9 cellular contexts compared by ENCODE assay signal in the genomic region with DNA sequence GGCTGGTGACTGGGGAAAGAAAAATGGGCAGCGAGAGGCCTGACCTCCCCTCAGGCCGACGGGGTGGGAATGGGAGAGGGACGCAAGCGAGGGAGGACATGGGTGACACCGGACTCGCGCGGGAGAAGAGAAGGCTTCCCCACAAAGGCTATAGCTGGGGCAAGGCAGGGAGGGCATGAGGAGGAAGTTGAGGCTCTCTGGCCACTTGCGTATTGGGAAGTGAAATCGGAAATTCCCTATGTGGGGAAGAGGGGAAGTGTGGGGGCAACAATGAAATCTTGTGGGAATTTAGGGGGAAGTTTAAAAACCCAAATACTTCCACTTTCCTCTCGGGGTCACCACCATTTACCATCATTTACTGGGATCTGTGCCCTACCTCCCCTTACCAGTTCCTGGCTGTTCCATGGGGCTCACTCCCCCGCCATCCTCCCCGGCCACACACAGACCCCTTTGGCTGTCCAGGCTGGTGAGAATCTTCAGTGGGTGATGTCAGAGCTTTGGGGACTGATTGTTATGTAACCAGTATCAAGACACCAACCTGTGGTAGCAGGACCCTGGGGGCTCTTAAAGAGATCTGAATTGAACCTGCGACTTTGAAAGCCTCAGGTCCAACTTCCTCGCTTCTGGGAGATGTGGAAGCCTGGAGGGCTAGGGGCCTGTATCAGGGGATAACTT. TPM values are rescaled to one million over a fixed set of nuclear protein-coding genes. Genes with fewer than 3 reads are reported as not detected.
A peak's percentile ranks its signal among the peaks of the same experiment; 100 is the strongest.
DNase-seq lines count a peak whose midpoint lies in the region; TF ChIP-seq lines count a peak whose summit lies in the region.
"Had no signal": no experiment of that assay in that cellular context is flagged by ENCODE, and none has a peak within 500 bp of the region (broad histone marks: within the 10 kb centered on the region; RNA-seq: fewer than 3 reads in every experiment).

No MANE protein-coding gene starts in this region.

- H3K4me1 ChIP-seq in HUES6 (ENCODE audit: control insufficient read depth, insufficient read depth, low read length) (peaks cover 23% of the 10 kb centered on the region), thyroid gland (peaks cover 32 to 36% of the 10 kb centered on the region in 2 donors)

- POLR2A ChIA-PET in BJ (lab: Charles Lee) = interaction anchor here (0.6 kb wide), 1 partner anchor 40 kb away, joined by 5 read pairs; no protein-coding TSS in a partner anchor

- H3K9me3 ChIP-seq in HUES6 (ENCODE audit: control insufficient read depth, insufficient read depth, low read depth, low read length) = no peaks in the 10 kb centered on the region
- no peaks in the 10 kb centered on the region for H3K9me3 ChIP-seq in thyroid gland

- TF ChIP-seq POLR2A in lower leg skin (IDR thresholded peaks at IDR 0.05) (no peak), thyroid gland (IDR thresholded peaks at IDR 0.05) (no peak)

- H3K27ac ChIP-seq in HUES6 (ENCODE audit: low read depth, low read length) = peak overlapping the region; percentile 24; the same call in 1 of the 2 replicates
- peak overlapping the region; percentile 59 to 79 (median 75) for H3K27ac ChIP-seq in thyroid gland

- intact Hi-C loops in lower leg skin (cut with DNase I; ENCODE audit: low total_unique reads) (no loop called here), thyroid gland (cut with DNase I) (no loop called here)

- CTCF ChIA-PET in BJ (lab: Yijun Ruan, JAX) = interaction anchor here (1.2 to 29.7 kb wide), 4 partner anchors 9 to 134 kb away, joined by 3 to 797 read pairs (median 18); a partner anchor contains a TSS

- H3K27me3 ChIP-seq in BJ (ENCODE audit: control insufficient read depth, insufficient read depth, low read length) = no peaks in the 10 kb centered on the region
- H3K27me3 ChIP-seq in HUES6 (ENCODE audit: control insufficient read depth, insufficient read depth, low read length) = no peaks in the 10 kb centered on the region
- H3K27me3 ChIP-seq in thyroid gland = no peaks in the 10 kb centered on the region

- 20 to 22% methylated on average over 16 of the region's 16 CpGs for WGBS in lower leg skin, 2 donors
- 21% methylated on average over 16 of the region's 16 CpGs for WGBS in thyroid gland, 2 donors

- TF ChIP-seq CTCF in BJ (IDR thresholded peaks at IDR 0.05; ENCODE audit: insufficient read depth, low read depth, low read length) = no peak
- TF ChIP-seq CTCF in astrocyte of the spinal cord (IDR thresholded peaks at IDR 0.05; ENCODE audit: low read depth, low read length) = no peak
- no peak for TF ChIP-seq CTCF in lower leg skin (IDR thresholded peaks at IDR 0.05)
- TF ChIP-seq CTCF in thyroid gland (IDR thresholded peaks at IDR 0.05) = no peak

- H3K36me3 ChIP-seq in BJ (ENCODE audit: control insufficient read depth, insufficient read depth, low read length) (peaks cover 7% of the 10 kb centered on the region), HUES6 (ENCODE audit: control insufficient read depth, insufficient read depth, low read length) (peaks cover 4% of the 10 kb centered on the region; the same call in 1 of the 2 replicates), thyroid gland (no peaks in the 10 kb centered on the region)

- H3K4me3 ChIP-seq in BJ (ENCODE audit: low read depth, low read length) (peak overlapping the region; percentile 71), HUES6 (ENCODE audit: low read depth, low read length) (peak overlapping the region; percentile 86), astrocyte of the spinal cord (ENCODE audit: low read depth, low read length) (peak overlapping the region; percentile 66), lower leg skin (ENCODE audit: low read depth, poor library complexity, severe bottlenecking) (peak overlapping the region; percentile 47), thyroid gland (replicated peaks in 1 of 3) (peak overlapping the region; percentile 23 to 66 (median 58))

- DNase-seq in BJ (ENCODE audit: low read depth) = no peak
- DNase-seq in astrocyte of the spinal cord (ENCODE audit: low read depth, low spot score) = no peak
- peak in 1 of 2 donors; percentile 88 for DNase-seq in lower leg skin (ENCODE audit: low spot score in 2 of 2)
- DNase-seq in thyroid gland = no peak
- no peak for DNase-seq in NK-92 treated with Interleukin-12 subunit alpha and Interleukin-12 subunit beta, amount 100 ng/mL, for 24 hours (lab: John Stamatoyannopoulos, UW)
- no peak for DNase-seq in NCI-H128 (lab: John Stamatoyannopoulos, UW; ENCODE audit: unreplicated experiment)
- DNase-seq in NCI-H1694 (lab: John Stamatoyannopoulos, UW) = no peak

- in situ Hi-C loops in astrocyte of the spinal cord (cut with HindIII; ENCODE audit: low sequenced_read_pairs) = no loop called here

- peak overlapping the region; percentile 76 for H3K9ac ChIP-seq in HUES6 (ENCODE audit: low read length)

RNA-seq across cellular contexts. Expression of a gene that starts 0.9 kb away (rescaled TPM):
- 95.3 and 191 TPM in 2 replicates for polyA plus RNA-seq in BJ (2011; rRNA removed)
- 145 and 165 TPM in 2 replicates for polyA minus RNA-seq in BJ (2011; rRNA and poly(A)+ RNA removed)
- total RNA-seq in lower leg skin (10 to 100 TPM; 81.0 to 98.9 (median 90.5) TPM), thyroid gland (10 to 100 TPM; 53.5 to 90.7 (median 67.4) TPM)

RNA-seq across cellular contexts. Expression of a gene that starts 34.9 kb away (rescaled TPM):
- polyA plus RNA-seq in BJ (2011; rRNA removed) = 0.01 and 0.02 TPM in 2 replicates
- not detected in 2 replicates for polyA minus RNA-seq in BJ (2011; rRNA and poly(A)+ RNA removed)
- total RNA-seq in lower leg skin (10 to 100 TPM; 40.3 to 81.3 (median 50.1) TPM), thyroid gland (10 to 100 TPM in 2 of 4 donors, 1 to 10 TPM in 2; 7.8 to 13.9 (median 10.2) TPM)

RNA-seq across cellular contexts. Expression of a gene that starts 37.6 kb away (rescaled TPM):
- 3.7 and 7.0 TPM in 2 replicates for polyA plus RNA-seq in BJ (2011; rRNA removed)
- 7.3 and 9.2 TPM in 2 replicates for polyA minus RNA-seq in BJ (2011; rRNA and poly(A)+ RNA removed)
- 100 to 1,000 TPM in 1 of 4 donors, 10 to 100 TPM in 3; 73.8 to 118 (median 91.2) TPM for total RNA-seq in lower leg skin
- total RNA-seq in thyroid gland = 10 to 100 TPM; 19.5 to 43.1 (median 36.7) TPM

RNA-seq across cellular contexts. Expression of a gene that starts 45.1 kb away (rescaled TPM):
- 16.0 and 18.5 TPM in 2 replicates for polyA plus RNA-seq in BJ (2011; rRNA removed)
- 6.9 and 13.9 TPM in 2 replicates for polyA minus RNA-seq in BJ (2011; rRNA and poly(A)+ RNA removed)
- total RNA-seq in lower leg skin = 10 to 100 TPM; 21.8 to 43.6 (median 34.0) TPM
- total RNA-seq in thyroid gland = 10 to 100 TPM; 14.8 to 30.1 (median 21.7) TPM

RNA-seq across cellular contexts. Expression of a gene that starts 56.3 kb away (rescaled TPM):
- not detected in 2 replicates for polyA plus RNA-seq in BJ (2011; rRNA removed)
- not detected in 2 replicates for polyA minus RNA-seq in BJ (2011; rRNA and poly(A)+ RNA removed)
- total RNA-seq in lower leg skin = not detected
- under 1 TPM in 1 of 4 donors, not detected in 3; 0.94 TPM for total RNA-seq in thyroid gland
- total RNA-seq: left cardiac atrium had no signal
